9 cellular contexts compared by ENCODE assay signal in genomic region chr3:197454014-197454413, GRCh38.
A peak's percentile ranks its signal among the peaks of the same experiment; 100 is the strongest.
DNase-seq lines count a peak whose midpoint lies in the region; ATAC-seq and TF ChIP-seq lines count a peak whose summit lies in the region.
"Had no signal": no experiment of that assay in that cellular context is flagged by ENCODE, and none has a peak within 500 bp of the region (broad histone marks: within the 10 kb centered on the region; RNA-seq: fewer than 3 reads in every experiment).

No MANE protein-coding gene starts in this region.

- peak overlapping the region in 1 of 3 donors; percentile 5 for H3K27ac Mint-ChIP-seq in CD4-positive, CD25-positive, alpha-beta regulatory T cell
- H3K27ac Mint-ChIP-seq: H9 had no signal

- H3K36me3 ChIP-seq in CD4-positive, CD25-positive, alpha-beta regulatory T cell (ENCODE audit: control insufficient read depth, insufficient read depth, low read length): no peaks in the 10 kb centered on the region

- H3K27me3 ChIP-seq in CD4-positive, CD25-positive, alpha-beta regulatory T cell (ENCODE audit: control insufficient read depth, insufficient read depth, low read length): no peaks in the 10 kb centered on the region

- H3K36me3 Mint-ChIP-seq in CD4-positive, CD25-positive, alpha-beta regulatory T cell: peaks cover 2% of the 10 kb centered on the region

- DNase-seq in CD4-positive, CD25-positive, alpha-beta regulatory T cell: peak in 2 of 3 donors; percentile 20 to 38
- DNase-seq in SW480 (ENCODE audit: low spot score): peak; percentile 77
- DNase-seq in left kidney (ENCODE audit: low read depth, low spot score): peak; percentile 61
- DNase-seq: H9 had no signal

- peaks cover 4 to 20% (median 9%) of the 10 kb centered on the region in 4 donors for H3K4me1 Mint-ChIP-seq in CD4-positive, CD25-positive, alpha-beta regulatory T cell

- peak; percentile 35; the same call in 1 of the 3 replicates for TF ChIP-seq CTCF in GM12872 (IDR thresholded peaks at IDR 0.05; ENCODE audit: insufficient read depth, low read depth, low read length)

- H3K4me3 Mint-ChIP-seq in CD4-positive, CD25-positive, alpha-beta regulatory T cell: peak overlapping the region in 3 of 4 donors; percentile 3 to 74 (median 9)
- H3K4me3 Mint-ChIP-seq: H9 had no signal

- H3K9me3 ChIP-seq in CD4-positive, CD25-positive, alpha-beta regulatory T cell (ENCODE audit: control insufficient read depth in 2 of 2, low read length in 2 of 2): no peaks in the 10 kb centered on the region

- H3K27ac ChIP-seq in CD4-positive, CD25-positive, alpha-beta regulatory T cell (ENCODE audit: insufficient read depth, low read length, poor library complexity, severe bottlenecking): no peak overlapping the region

- peaks cover 15% of the 10 kb centered on the region for H3K4me1 ChIP-seq in CD4-positive, CD25-positive, alpha-beta regulatory T cell (ENCODE audit: control insufficient read depth, insufficient read depth, low read length, poor library complexity, severe bottlenecking)

- peak; percentile 40 to 60 for ATAC-seq in CD4-positive, CD25-positive, alpha-beta regulatory T cell (ENCODE audit: low read depth in 2 of 2)
- ATAC-seq in HG03520 (IDR thresholded peaks at IDR 0.05; ENCODE audit: unreplicated experiment) (no peak), HG03432 (IDR thresholded peaks at IDR 0.05; ENCODE audit: unreplicated experiment) (no peak), GM18907 (IDR thresholded peaks at IDR 0.05; ENCODE audit: unreplicated experiment) (no peak), GM19463 (IDR thresholded peaks at IDR 0.05; ENCODE audit: unreplicated experiment) (no peak)

- H3K4me3 ChIP-seq in CD4-positive, CD25-positive, alpha-beta regulatory T cell (ENCODE audit: low read depth, low read length): no peak overlapping the region

- peaks cover 0 to 2% (median 0%) of the 10 kb centered on the region in 7 donors for H3K9me3 Mint-ChIP-seq in CD4-positive, CD25-positive, alpha-beta regulatory T cell
- H3K9me3 Mint-ChIP-seq: H9 had no signal

- peaks cover 20% of the 10 kb centered on the region for H3K27me3 Mint-ChIP-seq in CD4-positive, CD25-positive, alpha-beta regulatory T cell

Comparison
In these comparisons a context has a peak if more than half of its experiments do, and no peak if none do; other contexts are left out.
1. ATAC-seq: peak in CD4-positive, CD25-positive, alpha-beta regulatory T cell (2 of 2); none in HG03520 (single experiment), HG03432 (single experiment), GM18907 (single experiment) and GM19463 (single experiment).
2. Peak in every context shown above with its lines, with median percentiles within 50 percentile points of each other: DNase-seq.